8 cellular contexts compared by ENCODE assay signal in genomic region chr6:169421890-169422289, GRCh38.
"Had no signal": no experiment of that assay in that cellular context is flagged by ENCODE, and none has a peak within 500 bp of the region (broad histone marks: within the 10 kb centered on the region; RNA-seq: fewer than 3 reads in every experiment).

No MANE protein-coding gene starts in this region.

- H3K4me3 ChIP-seq: GM23248, HAP-1 had no signal

- H3K27ac ChIP-seq: GM23248, HL-60 had no signal

- DNase-seq: GM23248, GOT3, H7, HFFc6 had no signal

- ATAC-seq: HepG2 had no signal

- H2AFZ ChIP-seq: GM23248 had no signal

- H3K4me3 Mint-ChIP-seq: HFFc6, IgD-negative memory B cell had no signal

- H3K36me3 Mint-ChIP-seq: IgD-negative memory B cell had no signal

- H3K4me1 Mint-ChIP-seq: IgD-negative memory B cell had no signal

- H3K4me1 ChIP-seq: HAP-1 had no signal

- FAIRE-seq: HepG2 had no signal

- H3K9ac ChIP-seq: GM23248 had no signal

- H3K27ac Mint-ChIP-seq: HFFc6 had no signal

- H3K36me3 ChIP-seq: HAP-1 had no signal

- H3K9me3 ChIP-seq: HAP-1 had no signal
